In the genomic region with DNA sequence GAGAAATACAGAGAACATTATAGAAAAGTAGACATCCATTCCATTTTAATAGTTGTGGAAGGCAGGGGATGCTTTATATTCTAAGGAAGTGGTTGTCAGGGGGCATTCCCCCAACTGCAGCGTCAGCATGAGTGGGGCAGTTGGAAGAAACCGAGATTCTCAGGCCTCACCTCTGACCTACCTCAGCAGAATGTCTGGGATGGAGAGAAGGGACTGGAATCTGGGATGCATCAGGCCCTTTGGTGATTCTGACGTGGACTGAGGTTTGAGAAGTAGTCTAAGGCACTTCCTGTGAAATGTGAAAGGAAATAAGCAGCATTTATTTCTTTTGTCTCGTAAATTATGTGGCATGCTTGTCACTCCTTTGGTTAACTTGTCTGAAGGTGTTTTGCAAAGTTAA, we compare ENCODE assay signal across 33 cellular contexts.
DNase-seq lines count a peak whose midpoint lies in the region; FAIRE-seq and TF ChIP-seq lines count a peak whose summit lies in the region.
"Had no signal": no experiment of that assay in that cellular context is flagged by ENCODE, and none has a peak within 500 bp of the region (broad histone marks: within the 10 kb centered on the region; RNA-seq: fewer than 3 reads in every experiment).

No MANE protein-coding gene starts in this region.

- intact Hi-C loops in breast epithelium (cut with DNase I; ENCODE audit: low total_unique reads) = no loop called here

- H3K9me3 Mint-ChIP-seq in endodermal cell = no peaks in the 10 kb centered on the region
- H3K9me3 Mint-ChIP-seq: activated B cell treated with CpG ODN at 0.5 μM for 24 hours, memory B cell had no signal

- H3K4me1 ChIP-seq in OCI-LY3 (ENCODE audit: low read length) (peaks cover 6% of the 10 kb centered on the region; the same call in 1 of the 2 replicates), endodermal cell (ENCODE audit: control insufficient read depth, insufficient read depth, low read length) (no peaks in the 10 kb centered on the region), keratinocyte (ENCODE audit: control insufficient read depth, extremely low read depth, insufficient read depth, low read length) (peaks cover 6% of the 10 kb centered on the region), HAP-1 (no peaks in the 10 kb centered on the region), breast epithelium (no peaks in the 10 kb centered on the region)
- H3K4me1 ChIP-seq: A549, right lobe of liver, upper lobe of left lung had no signal

- H3K4me1 Mint-ChIP-seq in endodermal cell = peaks cover 21% of the 10 kb centered on the region
- H3K4me1 Mint-ChIP-seq: activated B cell treated with CpG ODN at 0.5 μM for 24 hours; memory B cell; stimulated activated effector memory CD8-positive, alpha-beta T cell treated with anti-CD3 and anti-CD28 coated beads, Interleukin-12 subunit alpha, Interleukin-12 subunit beta, amount 100 ng/mL, for 72 hours had no signal

- H4K20me1 ChIP-seq in OCI-LY3 (ENCODE audit: insufficient read depth, low read length) (no peaks in the 10 kb centered on the region), keratinocyte (ENCODE audit: control insufficient read depth, extremely low read depth, insufficient read depth, low read length) (no peaks in the 10 kb centered on the region)

- no peaks in the 10 kb centered on the region for H3K9me3 ChIP-seq in OCI-LY3 (ENCODE audit: insufficient read depth, low read length)
- H3K9me3 ChIP-seq in endodermal cell (ENCODE audit: control insufficient read depth, low read length) = no peaks in the 10 kb centered on the region
- no peaks in the 10 kb centered on the region for H3K9me3 ChIP-seq in keratinocyte (ENCODE audit: control insufficient read depth, low read depth, low read length)
- H3K9me3 ChIP-seq in HAP-1 = no peaks in the 10 kb centered on the region
- H3K9me3 ChIP-seq in breast epithelium = no peaks in the 10 kb centered on the region
- H3K9me3 ChIP-seq: A549, right lobe of liver, upper lobe of left lung had no signal

- no peak overlapping the region for H3K27ac ChIP-seq in OCI-LY3 (ENCODE audit: low read length)
- H3K27ac ChIP-seq in endodermal cell (ENCODE audit: low read depth, low read length) = no peak overlapping the region
- no peak overlapping the region for H3K27ac ChIP-seq in keratinocyte (ENCODE audit: control insufficient read depth, insufficient read depth, low read length)
- H3K27ac ChIP-seq in breast epithelium = no peak overlapping the region
- H3K27ac ChIP-seq: A549, right lobe of liver, upper lobe of left lung had no signal

- 60 to 78% methylated on average over 1 to 4 of the region's 4 CpGs for WGBS in endodermal cell (ENCODE audit: insufficient coverage in 1 of 2, insufficient read length in 1 of 2), 2 experiments

- H3K4me3 ChIP-seq in OCI-LY3 (ENCODE audit: low read length) = peak overlapping the region; percentile 21; the same call in 1 of the 2 replicates
- H3K4me3 ChIP-seq in endodermal cell (ENCODE audit: low read length) = no peak overlapping the region
- H3K4me3 ChIP-seq in keratinocyte (ENCODE audit: control insufficient read depth in 2 of 3, extremely low read depth in 1 of 3, insufficient read depth in 2 of 3, low read depth in 1 of 3, low read length in 3 of 3) = no peak overlapping the region
- H3K4me3 ChIP-seq in HAP-1 = no peak overlapping the region
- H3K4me3 ChIP-seq in breast epithelium = no peak overlapping the region
- H3K4me3 ChIP-seq: A549, right lobe of liver, upper lobe of left lung had no signal

- H3K36me3 ChIP-seq in OCI-LY3 (replicated peaks; ENCODE audit: low read depth, low read length) (no peaks in the 10 kb centered on the region), endodermal cell (ENCODE audit: control insufficient read depth, insufficient read depth, low read length) (no peaks in the 10 kb centered on the region), keratinocyte (ENCODE audit: control insufficient read depth in 2 of 2, extremely low read depth in 1 of 2, insufficient read depth in 2 of 2, low read length in 2 of 2) (no peaks in the 10 kb centered on the region), HAP-1 (replicated peaks) (no peaks in the 10 kb centered on the region), breast epithelium (no peaks in the 10 kb centered on the region)
- H3K36me3 ChIP-seq: right lobe of liver, upper lobe of left lung had no signal

- dilution Hi-C loops in keratinocyte (cut with MboI; ENCODE audit: extremely low pct_ligation_motif_present, low sequenced_read_pairs) = no loop called here

- in situ Hi-C loops in HAP-1 (cut with MboI; ENCODE audit: low sequenced_read_pairs) = no loop called here

- TF ChIP-seq CTCF in OCI-LY3 (IDR thresholded peaks at IDR 0.05; ENCODE audit: low read depth, low read length) (no peak), endodermal cell (conservative IDR thresholded peaks at IDR 0.05) (no peak), keratinocyte (optimal IDR thresholded peaks at IDR 0.05 in 1 of 3, IDR thresholded peaks at IDR 0.05 in 1 of 3, conservative IDR thresholded peaks at IDR 0.05 in 1 of 3; ENCODE audit: extremely low read depth in 1 of 3, insufficient read depth in 2 of 3, low read length in 3 of 3) (no peak), breast epithelium (IDR thresholded peaks at IDR 0.05) (no peak)

- H3K79me2 ChIP-seq in OCI-LY3 (ENCODE audit: low read length) = no peaks in the 10 kb centered on the region
- no peaks in the 10 kb centered on the region for H3K79me2 ChIP-seq in keratinocyte (ENCODE audit: control insufficient read depth, insufficient read depth, low read length)

- H3K27me3 ChIP-seq in OCI-LY3 (ENCODE audit: low read depth, low read length) (no peaks in the 10 kb centered on the region), endodermal cell (ENCODE audit: control insufficient read depth, insufficient read depth, low read length, poor library complexity, severe bottlenecking) (no peaks in the 10 kb centered on the region), keratinocyte (ENCODE audit: control insufficient read depth, extremely low read depth, insufficient read depth, low read length) (no peaks in the 10 kb centered on the region), HAP-1 (ENCODE audit: low read depth) (no peaks in the 10 kb centered on the region), breast epithelium (no peaks in the 10 kb centered on the region)
- H3K27me3 ChIP-seq: right lobe of liver, upper lobe of left lung had no signal

- H2AFZ ChIP-seq in OCI-LY3 (ENCODE audit: low read depth, low read length) (peak overlapping the region; percentile 52), keratinocyte (ENCODE audit: control insufficient read depth, low read length) (peak overlapping the region; percentile 29)

- no peaks in the 10 kb centered on the region for H3K9me1 ChIP-seq in keratinocyte (ENCODE audit: control insufficient read depth, extremely low read depth, insufficient read depth, low read length)

- no peaks in the 10 kb centered on the region for H3K27me3 Mint-ChIP-seq in endodermal cell (ENCODE audit: insufficient read depth)
- H3K27me3 Mint-ChIP-seq: activated B cell treated with CpG ODN at 0.5 μM for 24 hours, memory B cell had no signal

- no peak for TF ChIP-seq POLR2A in breast epithelium (IDR thresholded peaks at IDR 0.05)

- H3K9ac ChIP-seq in OCI-LY3 (ENCODE audit: low read length) (no peak overlapping the region), endodermal cell (ENCODE audit: extremely low read depth, low read length, poor library complexity, severe bottlenecking) (no peak overlapping the region), keratinocyte (ENCODE audit: control insufficient read depth, extremely low read depth, insufficient read depth, low read length) (no peak overlapping the region)

- H3K4me2 ChIP-seq in OCI-LY3 (ENCODE audit: low read length) = peak overlapping the region; percentile 37
- H3K4me2 ChIP-seq in keratinocyte (ENCODE audit: control insufficient read depth, extremely low read depth, insufficient read depth, low read depth, low read length) = no peak overlapping the region
- H3K4me2 ChIP-seq: A549 had no signal

- H3K27ac Mint-ChIP-seq in endodermal cell = no peak overlapping the region
- H3K27ac Mint-ChIP-seq: activated B cell treated with CpG ODN at 0.5 μM for 24 hours; activated naive CD4-positive, alpha-beta T cell treated with anti-CD3 and anti-CD28 coated beads, Interleukin-2, amount 50 U/mL, for 72 hours; CD8-positive, alpha-beta T cell; memory B cell; stimulated activated effector memory CD8-positive, alpha-beta T cell treated with anti-CD3 and anti-CD28 coated beads, Interleukin-12 subunit alpha, Interleukin-12 subunit beta, amount 100 ng/mL, for 72 hours had no signal

- H3K4me3 Mint-ChIP-seq in endodermal cell = no peak overlapping the region
- H3K4me3 Mint-ChIP-seq: activated B cell treated with CpG ODN at 0.5 μM for 24 hours; CD8-positive, alpha-beta T cell; memory B cell; stimulated activated effector memory CD8-positive, alpha-beta T cell treated with anti-CD3 and anti-CD28 coated beads, Interleukin-12 subunit alpha, Interleukin-12 subunit beta, amount 100 ng/mL, for 72 hours had no signal

- no peaks in the 10 kb centered on the region for H3K36me3 Mint-ChIP-seq in endodermal cell (ENCODE audit: low read depth)
- H3K36me3 Mint-ChIP-seq: activated naive CD4-positive, alpha-beta T cell treated with anti-CD3 and anti-CD28 coated beads, Interleukin-2, amount 50 U/mL, for 72 hours; CD8-positive, alpha-beta T cell; memory B cell; stimulated activated effector memory CD8-positive, alpha-beta T cell treated with anti-CD3 and anti-CD28 coated beads, Interleukin-12 subunit alpha, Interleukin-12 subunit beta, amount 100 ng/mL, for 72 hours had no signal

- FAIRE-seq in keratinocyte (lab: Jason Lieb, UNC) = no peak
- FAIRE-seq: A549, endothelial cell of umbilical vein, HepG2 had no signal

- DNase-seq in EH (ENCODE audit: low read depth) (peak; percentile 48), endodermal cell (peak; percentile 54), keratinocyte (ENCODE audit: low read depth, low spot score) (no peak), activated T-cell treated with anti-CD3 and anti-CD28 coated beads for 4 hours (no peak), HAP-1 (ENCODE audit: low spot score in 2 of 2) (no peak), breast epithelium (ENCODE audit: low spot score in 2 of 2) (no peak), NCI-H446 (lab: John Stamatoyannopoulos, UW) (no peak)
- DNase-seq: activated B cell treated with CpG ODN at 0.5 μM for 24 hours; activated CD4-positive, alpha-beta T cell treated with anti-CD3 and anti-CD28 coated beads, Interleukin-2, amount 50 U/mL, for 4 hours; aorta; CD8-positive, alpha-beta T cell; cerebellar nuclear complex; DMS 273 treated with DMSO at 0.1 percent for 48 hours; HCEC 1CT; left colon; NCI-H1694; NCI-H2171 treated with DMSO at 0.1 percent for 48 hours; NCI-H524; NK-92 treated with Interleukin-12 subunit alpha and Interleukin-12 subunit beta, amount 100 ng/mL, for 24 hours; right lobe of liver; SIG-M5; stimulated activated CD4-positive, alpha-beta T cell treated with anti-CD3 and anti-CD28 coated beads, Interleukin-4, amount 100 ng/mL, for 24 hours; substantia nigra; SW 1271; T-helper 9 cell; upper lobe of left lung had no signal

Comparison
In these comparisons a context has a peak if more than half of its experiments do, and no peak if none do; other contexts are left out.
1. DNase-seq: peak in EH (single experiment) and endodermal cell (single experiment); none in keratinocyte (single experiment), activated T-cell treated with anti-CD3 and anti-CD28 coated beads for 4 hours (single experiment), HAP-1 (0 of 2), breast epithelium (0 of 2) and NCI-H446 (0 of 2).